In the genomic region with DNA sequence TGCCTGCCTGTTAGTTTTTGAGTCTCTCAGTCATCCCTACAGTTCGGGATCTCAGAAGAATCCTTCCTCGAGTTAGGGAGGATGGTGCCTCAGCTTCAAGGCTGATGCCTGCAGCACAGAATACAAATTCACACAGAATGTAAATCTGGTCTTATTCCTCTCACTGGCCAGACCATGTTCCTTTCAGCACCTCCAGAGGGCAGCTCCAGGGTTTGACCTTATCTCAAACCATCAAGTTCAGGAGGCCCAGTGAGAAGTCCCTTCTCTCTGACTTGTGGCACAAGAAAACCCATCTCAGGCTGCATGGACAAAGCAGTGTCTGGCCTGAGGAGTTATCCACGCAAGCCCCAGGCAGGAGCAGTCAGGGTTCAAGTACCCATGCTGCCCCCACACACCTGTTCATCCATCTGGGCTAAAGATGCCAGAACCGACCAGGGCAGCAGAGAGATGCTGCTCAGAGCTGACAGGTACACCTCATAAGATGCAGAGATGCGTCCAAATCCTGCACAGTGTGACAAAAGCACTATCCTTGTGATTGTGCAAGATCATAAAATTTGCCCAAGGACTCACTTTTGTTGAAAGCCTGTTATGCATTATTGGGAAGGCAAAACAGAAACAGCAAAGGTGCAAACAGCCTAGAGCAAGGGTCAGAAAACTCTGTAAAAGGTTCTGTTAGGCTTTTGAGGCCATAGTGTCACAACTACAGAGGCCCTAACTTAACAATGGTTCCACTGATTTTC, we compare ENCODE assay signal across 11 cellular contexts. TPM values are rescaled to one million over a fixed set of nuclear protein-coding genes. Genes with fewer than 3 reads are reported as not detected.
DNase-seq lines count a peak whose midpoint lies in the region; ATAC-seq and TF ChIP-seq lines count a peak whose summit lies in the region.
"Had no signal": no experiment of that assay in that cellular context is flagged by ENCODE, and none has a peak within 500 bp of the region (broad histone marks: within the 10 kb centered on the region; RNA-seq: fewer than 3 reads in every experiment).

No MANE protein-coding gene starts in this region.

- peaks cover 1% of the 10 kb centered on the region for H3K36me3 Mint-ChIP-seq in progenitor cell of endocrine pancreas (ENCODE audit: insufficient read depth)

- H3K9me2 ChIP-seq in Karpas-422 (replicated peaks; ENCODE audit: insufficient read depth, low read length), result no peaks in the 10 kb centered on the region

- no peaks in the 10 kb centered on the region for H3K9me3 Mint-ChIP-seq in progenitor cell of endocrine pancreas (ENCODE audit: low read depth)

- H3K4me3 ChIP-seq in Karpas-422 (ENCODE audit: low read length) (no peak overlapping the region), brain microvascular endothelial cell (ENCODE audit: low read depth, low read length) (no peak overlapping the region)
- H3K4me3 ChIP-seq: BLaER1 had no signal

- no peak overlapping the region for H3K27ac ChIP-seq in Karpas-422 (ENCODE audit: low read length)
- no peak overlapping the region for H3K27ac ChIP-seq in brain microvascular endothelial cell
- H3K27ac ChIP-seq: parathyroid adenoma had no signal

- no peak overlapping the region for H3K4me2 ChIP-seq in Karpas-422 (ENCODE audit: low read depth, low read length, poor library complexity, severe bottlenecking)
- H3K4me2 ChIP-seq: BLaER1 had no signal

- H4K20me1 ChIP-seq in Karpas-422 (ENCODE audit: insufficient read depth, low read depth, low read length), result no peaks in the 10 kb centered on the region

- H3K27me3 ChIP-seq in Karpas-422 (ENCODE audit: low read length) (no peaks in the 10 kb centered on the region), brain microvascular endothelial cell (replicated peaks) (no peaks in the 10 kb centered on the region)
- H3K27me3 ChIP-seq: BLaER1 had no signal

- no peak overlapping the region for H3K27ac Mint-ChIP-seq in progenitor cell of endocrine pancreas

- ATAC-seq in HG03159 (IDR thresholded peaks at IDR 0.05; ENCODE audit: unreplicated experiment), result no peak

- peaks cover 2% of the 10 kb centered on the region for H3K4me1 Mint-ChIP-seq in progenitor cell of endocrine pancreas (ENCODE audit: low read depth)

- no peaks in the 10 kb centered on the region for H3K79me2 ChIP-seq in Karpas-422 (ENCODE audit: low read length)
- H3K79me2 ChIP-seq: parathyroid adenoma had no signal

- in situ Hi-C loops in brain microvascular endothelial cell (cut with HindIII; ENCODE audit: low pct_ligation_motif_present, low sequenced_read_pairs), result no loop called here

- H3K4me1 ChIP-seq in Karpas-422 (ENCODE audit: low read length), result peaks cover 16% of the 10 kb centered on the region
- H3K4me1 ChIP-seq: parathyroid adenoma had no signal

- TF ChIP-seq CTCF in brain microvascular endothelial cell (IDR thresholded peaks at IDR 0.05; ENCODE audit: low read depth, low read length, missing control alignments), result peak; percentile 53
- TF ChIP-seq CTCF in progenitor cell of endocrine pancreas (IDR thresholded peaks at IDR 0.05; ENCODE audit: unreplicated experiment), result peak; percentile 29

- no peak overlapping the region for H3K9ac ChIP-seq in Karpas-422 (ENCODE audit: low read length)
- H3K9ac ChIP-seq: BLaER1, parathyroid adenoma had no signal

- H3K36me3 ChIP-seq in Karpas-422 (ENCODE audit: insufficient read depth, low read length) (0 out of 2 replicates have a peak, but pooled peaks cover 3% of the 10 kb centered on the region), brain microvascular endothelial cell (replicated peaks) (peaks cover 6% of the 10 kb centered on the region)

- H3K27me3 Mint-ChIP-seq in progenitor cell of endocrine pancreas, result no peaks in the 10 kb centered on the region

- DNase-seq in NCI-H2196 (lab: John Stamatoyannopoulos, UW; ENCODE audit: unreplicated experiment) (peak; percentile 40), NCI-H2196 treated with DMSO at 0.1 percent for 48 hours (lab: John Stamatoyannopoulos, UW; ENCODE audit: unreplicated experiment) (no peak), Karpas-422 (peak; percentile 70), brain microvascular endothelial cell (no peak), progenitor cell of endocrine pancreas (ENCODE audit: low spot score, unreplicated experiment) (no peak), NCI-H2107 treated with DMSO at 0.1 percent for 48 hours (lab: John Stamatoyannopoulos, UW; ENCODE audit: unreplicated experiment) (no peak)
- DNase-seq in stimulated activated CD4-positive, alpha-beta T cell treated with anti-CD3 and anti-CD28 coated beads, Interleukin-4, amount 100 ng/mL, for 1 hour, result no peak
- DNase-seq: activated naive CD4-positive, alpha-beta T cell treated with Interleukin-2 at 50 U/mL for 16 hours had no signal

- no peak overlapping the region for H2AFZ ChIP-seq in Karpas-422 (ENCODE audit: low read length)
- H2AFZ ChIP-seq: parathyroid adenoma had no signal

- H3K4me3 Mint-ChIP-seq in progenitor cell of endocrine pancreas (ENCODE audit: low read depth), result no peak overlapping the region

- H3K9me3 ChIP-seq in Karpas-422 (ENCODE audit: low read length), result no peaks in the 10 kb centered on the region

RNA-seq across cellular contexts. Expression of a gene that starts 49.8 kb away (rescaled TPM):
- total RNA-seq in Karpas-422 (2014; rRNA removed; shearing (Covaris generic); ENCODE audit: low replicate concordance), result 9.9 and 12.6 TPM in 2 replicates
- total RNA-seq in progenitor cell of endocrine pancreas, result 7.1 and 10.5 TPM in 2 replicates

Comparison
In these comparisons a context has a peak if more than half of its experiments do, and no peak if none do; other contexts are left out.
1. DNase-seq: peak in NCI-H2196 (single experiment) and Karpas-422 (single experiment); none in NCI-H2196 treated with DMSO at 0.1 percent for 48 hours (single experiment), brain microvascular endothelial cell (single experiment), progenitor cell of endocrine pancreas (single experiment), stimulated activated CD4-positive, alpha-beta T cell treated with anti-CD3 and anti-CD28 coated beads, Interleukin-4, amount 100 ng/mL, for 1 hour (single experiment) and NCI-H2107 treated with DMSO at 0.1 percent for 48 hours (single experiment).